ENCODE assay signal across 33 cellular contexts in the genomic region with DNA sequence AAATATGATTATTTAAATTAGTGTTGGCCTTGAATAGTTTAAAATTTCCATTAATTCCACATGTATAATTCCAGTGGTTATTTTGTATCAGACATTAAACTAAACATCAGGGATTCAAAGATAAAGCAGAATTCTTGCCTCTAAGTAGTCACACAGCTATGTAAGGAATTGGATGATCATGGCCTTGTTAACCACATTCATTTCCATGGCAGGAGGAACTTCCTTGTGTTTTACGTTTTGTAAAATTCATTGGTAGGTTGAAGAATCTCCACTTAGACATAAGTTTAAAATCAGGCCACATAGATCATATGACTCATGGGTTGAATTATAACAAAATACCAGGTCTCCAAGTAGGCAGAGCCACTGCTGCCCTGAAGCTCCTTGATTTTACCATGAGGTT.
DNase-seq lines count a peak whose midpoint lies in the region; ATAC-seq and TF ChIP-seq lines count a peak whose summit lies in the region.
"Had no signal": no experiment of that assay in that cellular context is flagged by ENCODE, and none has a peak within 500 bp of the region (broad histone marks: within the 10 kb centered on the region; RNA-seq: fewer than 3 reads in every experiment).

No MANE protein-coding gene starts in this region.

- no peaks in the 10 kb centered on the region for H4K20me1 ChIP-seq in osteoblast (ENCODE audit: insufficient read depth, low read length)

- no peak overlapping the region for H3K4me3 Mint-ChIP-seq in activated T-helper 17 cell treated with anti-CD3 and anti-CD28 coated beads, Interleukin-2, amount 50 U/mL, for 72 hours
- H3K4me3 Mint-ChIP-seq: activated CD4-positive, alpha-beta T cell treated with anti-CD3 and anti-CD28 coated beads for 36 hours; activated CD8-positive, alpha-beta T cell treated with anti-CD3 and anti-CD28 coated beads, Interleukin-2, amount 10 ng/mL, durations not matched to agents 7 days and 5 days; activated naive CD8-positive, alpha-beta T cell treated with anti-CD3 and anti-CD28 coated beads for 36 hours; HFFc6; immature natural killer cell; naive thymus-derived CD4-positive, alpha-beta T cell; T-helper 2 cell treated with Interferon-gamma antibody and Interleukin-4, amounts not matched to agents 5 μg/mL and 100 μg/mL, for 36 hours had no signal

- peak overlapping the region; percentile 19 for H2AFZ ChIP-seq in osteoblast (ENCODE audit: low read length)
- H2AFZ ChIP-seq: GM23248 had no signal

- H3K9me3 Mint-ChIP-seq in activated T-helper 17 cell treated with anti-CD3 and anti-CD28 coated beads, Interleukin-2, amount 50 U/mL, for 72 hours: peaks cover 7% of the 10 kb centered on the region

- H3K4me2 ChIP-seq in osteoblast (ENCODE audit: insufficient read depth, low read length): no peak overlapping the region

- H3K9me3 ChIP-seq in osteoblast (ENCODE audit: low read depth, low read length) (no peaks in the 10 kb centered on the region), psoas muscle (no peaks in the 10 kb centered on the region)
- H3K9me3 ChIP-seq: ascending aorta, left ventricle myocardium inferior, stomach, thyroid gland, vagina had no signal

- no peaks in the 10 kb centered on the region for H3K27me3 Mint-ChIP-seq in activated T-helper 17 cell treated with anti-CD3 and anti-CD28 coated beads, Interleukin-2, amount 50 U/mL, for 72 hours
- H3K27me3 Mint-ChIP-seq: activated CD4-positive, alpha-beta T cell treated with anti-CD3 and anti-CD28 coated beads for 36 hours; activated naive CD8-positive, alpha-beta T cell treated with anti-CD3 and anti-CD28 coated beads for 36 hours; naive thymus-derived CD4-positive, alpha-beta T cell had no signal

- H3K27ac ChIP-seq in osteoblast (ENCODE audit: low read depth, low read length) (peak overlapping the region; percentile 36), psoas muscle (no peak overlapping the region)
- H3K27ac ChIP-seq: ascending aorta, GM23248, left ventricle myocardium inferior, stomach, thyroid gland, vagina had no signal

- intact Hi-C loops in psoas muscle (cut with DNase I): no loop called here

- H3K4me1 Mint-ChIP-seq in activated T-helper 17 cell treated with anti-CD3 and anti-CD28 coated beads, Interleukin-2, amount 50 U/mL, for 72 hours: no peaks in the 10 kb centered on the region
- H3K4me1 Mint-ChIP-seq: activated CD4-positive, alpha-beta T cell treated with anti-CD3 and anti-CD28 coated beads for 36 hours; activated naive CD8-positive, alpha-beta T cell treated with anti-CD3 and anti-CD28 coated beads for 36 hours; naive thymus-derived CD4-positive, alpha-beta T cell had no signal

- 94 to 97% (median 96%) methylated on average over 1 of the region's 1 CpG for WGBS in psoas muscle, 3 donors

- H3K27me3 ChIP-seq in osteoblast (ENCODE audit: insufficient read depth, low read length) (no peaks in the 10 kb centered on the region), psoas muscle (ENCODE audit: insufficient read depth in 3 of 3, low read length in 2 of 3) (no peaks in the 10 kb centered on the region)
- H3K27me3 ChIP-seq: ascending aorta, stomach, thyroid gland, vagina had no signal

- H3K4me3 ChIP-seq in osteoblast (ENCODE audit: insufficient read depth, low read length) (no peak overlapping the region), psoas muscle (no peak overlapping the region)
- H3K4me3 ChIP-seq: ascending aorta, GM23248, left ventricle myocardium inferior, stomach, thyroid gland, vagina had no signal

- H3K27ac Mint-ChIP-seq in activated T-helper 17 cell treated with anti-CD3 and anti-CD28 coated beads, Interleukin-2, amount 50 U/mL, for 72 hours: no peak overlapping the region
- H3K27ac Mint-ChIP-seq: activated CD4-positive, alpha-beta T cell treated with anti-CD3 and anti-CD28 coated beads for 36 hours; activated CD8-positive, alpha-beta T cell treated with anti-CD3 and anti-CD28 coated beads, Interleukin-2, amount 10 ng/mL, durations not matched to agents 7 days and 5 days; activated naive CD8-positive, alpha-beta T cell treated with anti-CD3 and anti-CD28 coated beads for 36 hours; HFFc6; naive thymus-derived CD4-positive, alpha-beta T cell; T-helper 2 cell treated with Interferon-gamma antibody and Interleukin-4, amounts not matched to agents 5 μg/mL and 100 μg/mL, for 36 hours had no signal

- no peak for ATAC-seq in psoas muscle
- ATAC-seq in activated T-helper 17 cell treated with anti-CD3 and anti-CD28 coated beads, Interleukin-2, amount 50 U/mL, for 72 hours (replicated peaks): no peak
- ATAC-seq: activated CD4-positive, alpha-beta T cell treated with anti-CD3 and anti-CD28 coated beads for 36 hours; activated CD8-positive, alpha-beta T cell treated with anti-CD3 and anti-CD28 coated beads, Interleukin-2, amount 10 ng/mL, durations not matched to agents 7 days and 5 days; naive thymus-derived CD4-positive, alpha-beta T cell; PC-3; Right ventricle myocardium inferior had no signal

- no peaks in the 10 kb centered on the region for H3K79me2 ChIP-seq in osteoblast (ENCODE audit: insufficient read depth, low read length)

- no peaks in the 10 kb centered on the region for H3K36me3 Mint-ChIP-seq in activated T-helper 17 cell treated with anti-CD3 and anti-CD28 coated beads, Interleukin-2, amount 50 U/mL, for 72 hours (ENCODE audit: low read depth)
- H3K36me3 Mint-ChIP-seq: activated naive CD8-positive, alpha-beta T cell treated with anti-CD3 and anti-CD28 coated beads for 36 hours; naive thymus-derived CD4-positive, alpha-beta T cell had no signal

- H3K4me1 ChIP-seq in osteoblast (ENCODE audit: insufficient read depth, low read length): peaks cover 4% of the 10 kb centered on the region
- H3K4me1 ChIP-seq in psoas muscle: peaks cover 4% of the 10 kb centered on the region
- H3K4me1 ChIP-seq: stomach, thyroid gland had no signal

- DNase-seq in AG08395 (ENCODE audit: low spot score): peak; percentile 3
- DNase-seq in amniotic epithelial cell (ENCODE audit: low read depth): peak; percentile 97
- DNase-seq in fibroblast of peridontal ligament (ENCODE audit: extremely low read depth): peak; percentile 4
- no peak for DNase-seq in osteoblast (ENCODE audit: insufficient read length, low spot score, missing footprints)
- DNase-seq in activated naive CD4-positive, alpha-beta T cell treated with Interleukin-2 at 50 U/mL for 16 hours: no peak
- no peak for DNase-seq in psoas muscle
- no peak for DNase-seq in NCI-H1092 (lab: John Stamatoyannopoulos, UW)
- DNase-seq: activated CD4-positive, alpha-beta T cell treated with anti-CD3 and anti-CD28 coated beads for 36 hours; activated CD8-positive, alpha-beta T cell treated with anti-CD3 and anti-CD28 coated beads, Interleukin-2, amount 10 ng/mL, durations not matched to agents 7 days and 5 days; activated effector memory CD4-positive, alpha-beta T cell treated with Interleukin-2 at 50 U/mL for 16 hours; activated naive CD8-positive, alpha-beta T cell treated with anti-CD3 and anti-CD28 coated beads for 36 hours; activated T-cell treated with anti-CD3 and anti-CD28 coated beads for 4 hours; effector CD8-positive, alpha-beta T cell; EL; GM23248; HFFc6; hypothalamus; immature natural killer cell; left ventricle myocardium inferior; naive thymus-derived CD4-positive, alpha-beta T cell; NCI-H1105; NCI-H187 treated with DMSO at 0.1 percent for 48 hours; NCI-H526; NK-92 treated with Interleukin-12 subunit alpha and Interleukin-12 subunit beta, amount 100 ng/mL, for 24 hours; nucleus accumbens; stomach; thyroid gland had no signal

- TF ChIP-seq CTCF in osteoblast (IDR thresholded peaks at IDR 0.05; ENCODE audit: extremely low read depth, low read depth, low read length): no peak
- no peak for TF ChIP-seq CTCF in psoas muscle (IDR thresholded peaks at IDR 0.05)

- H3K36me3 ChIP-seq in osteoblast (ENCODE audit: insufficient read depth, low read length): no peaks in the 10 kb centered on the region
- H3K36me3 ChIP-seq in psoas muscle (ENCODE audit: insufficient read depth in 1 of 2, low read depth in 1 of 2): no peaks in the 10 kb centered on the region
- H3K36me3 ChIP-seq: ascending aorta, left ventricle myocardium inferior, stomach, thyroid gland, vagina had no signal

Comparison
In these comparisons a context has a peak if more than half of its experiments do, and no peak if none do; other contexts are left out.
1. DNase-seq: peak in AG08395 (single experiment), amniotic epithelial cell (single experiment) and fibroblast of peridontal ligament (single experiment); none in osteoblast (single experiment), activated naive CD4-positive, alpha-beta T cell treated with Interleukin-2 at 50 U/mL for 16 hours (single experiment), psoas muscle (0 of 2) and NCI-H1092 (single experiment).